ENCODE assay signal across 1 cellular context in genomic region chr1:980137-980571, GRCh38.
TF ChIP-seq lines count a peak whose summit lies in the region.

No MANE protein-coding gene starts in this region.

TF ChIP-seq in SK-N-SH treated with all-trans-retinoic acid at 6 μM for 48 hours, 23 proteins besides CTCF, POLR2A, EP300 and RAD21 (continued from another document):
- TF ChIP-seq, protein P1, sequence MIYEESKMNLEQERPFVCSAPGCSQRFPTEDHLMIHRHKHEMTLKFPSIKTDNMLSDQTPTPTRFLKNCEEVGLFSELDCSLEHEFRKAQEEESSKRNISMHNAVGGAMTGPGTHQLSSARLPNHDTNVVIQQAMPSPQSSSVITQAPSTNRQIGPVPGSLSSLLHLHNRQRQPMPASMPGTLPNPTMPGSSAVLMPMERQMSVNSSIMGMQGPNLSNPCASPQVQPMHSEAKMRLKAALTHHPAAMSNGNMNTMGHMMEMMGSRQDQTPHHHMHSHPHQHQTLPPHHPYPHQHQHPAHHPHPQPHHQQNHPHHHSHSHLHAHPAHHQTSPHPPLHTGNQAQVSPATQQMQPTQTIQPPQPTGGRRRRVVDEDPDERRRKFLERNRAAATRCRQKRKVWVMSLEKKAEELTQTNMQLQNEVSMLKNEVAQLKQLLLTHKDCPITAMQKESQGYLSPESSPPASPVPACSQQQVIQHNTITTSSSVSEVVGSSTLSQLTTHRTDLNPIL (CRISPR knock-in tag; IDR thresholded peaks at IDR 0.05; ENCODE audit: low read depth) = no peak
- no peak for TF ChIP-seq SNAI2 (CRISPR knock-in tag; IDR thresholded peaks at IDR 0.05)
- TF ChIP-seq, protein P2, sequence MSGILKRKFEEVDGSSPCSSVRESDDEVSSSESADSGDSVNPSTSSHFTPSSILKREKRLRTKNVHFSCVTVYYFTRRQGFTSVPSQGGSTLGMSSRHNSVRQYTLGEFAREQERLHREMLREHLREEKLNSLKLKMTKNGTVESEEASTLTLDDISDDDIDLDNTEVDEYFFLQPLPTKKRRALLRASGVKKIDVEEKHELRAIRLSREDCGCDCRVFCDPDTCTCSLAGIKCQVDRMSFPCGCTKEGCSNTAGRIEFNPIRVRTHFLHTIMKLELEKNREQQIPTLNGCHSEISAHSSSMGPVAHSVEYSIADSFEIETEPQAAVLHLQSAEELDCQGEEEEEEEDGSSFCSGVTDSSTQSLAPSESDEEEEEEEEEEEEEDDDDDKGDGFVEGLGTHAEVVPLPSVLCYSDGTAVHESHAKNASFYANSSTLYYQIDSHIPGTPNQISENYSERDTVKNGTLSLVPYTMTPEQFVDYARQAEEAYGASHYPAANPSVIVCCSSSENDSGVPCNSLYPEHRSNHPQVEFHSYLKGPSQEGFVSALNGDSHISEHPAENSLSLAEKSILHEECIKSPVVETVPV (CRISPR knock-in tag; IDR thresholded peaks at IDR 0.05) = no peak
- TF ChIP-seq ZNF70 (CRISPR knock-in tag; IDR thresholded peaks at IDR 0.05) = no peak
